In genomic region chr17:82005701-82006348, GRCh38 we compare ENCODE assay signal across 1 cellular context.
TF ChIP-seq lines count a peak whose summit lies in the region.

No MANE protein-coding gene starts in this region.

TF ChIP-seq in K562, 482 proteins besides CTCF, POLR2A, EP300 and RAD21:
- peak in 1 of 2 experiments; percentile 69; a peak in 1 of 4 replicates for TF ChIP-seq KDM1A (IDR thresholded peaks at IDR 0.05)
- TF ChIP-seq POLR2G (IDR thresholded peaks at IDR 0.05; ENCODE audit: low read depth, low read length): peak; percentile 22
- TF ChIP-seq TAF1 (IDR thresholded peaks at IDR 0.05; ENCODE audit: control insufficient read depth, extremely low read depth, insufficient read depth, low read length, severe bottlenecking): no peak
- TF ChIP-seq GTF2B (IDR thresholded peaks at IDR 0.05; ENCODE audit: extremely low read depth, insufficient read length): no peak
- TF ChIP-seq NFATC3 (IDR thresholded peaks at IDR 0.05): no peak
- no peak for TF ChIP-seq TAF15 (IDR thresholded peaks at IDR 0.05; ENCODE audit: low read depth, low read length)
- no peak for TF ChIP-seq NCOA4 (IDR thresholded peaks at IDR 0.05; ENCODE audit: partially characterized antibody)
- TF ChIP-seq EHMT2 (IDR thresholded peaks at IDR 0.05): no peak
